Comparison of ENCODE assay signal across 18 cellular contexts in genomic region chr21:45931397-45931969, GRCh38.
"Had no signal": no experiment of that assay in that cellular context is flagged by ENCODE, and none has a peak within 500 bp of the region (broad histone marks: within the 10 kb centered on the region; RNA-seq: fewer than 3 reads in every experiment).

No MANE protein-coding gene starts in this region.

- H3K36me3 Mint-ChIP-seq: activated naive CD8-positive, alpha-beta T cell; mesothelial cell of epicardium had no signal

- H3K9me3 Mint-ChIP-seq: activated T-helper 2 cell treated with anti-CD3 and anti-CD28 coated beads, Interferon-gamma antibody, Interleukin-2, Interleukin-4, amounts not matched to agents 10 μg/mL and 5 μg/mL and 100 μg/mL, durations not matched to agents 14 hours and 24 hours and 36 hours; central memory CD8-positive, alpha-beta T cell; endodermal cell; mesothelial cell of epicardium; nephron progenitor cell had no signal

- ATAC-seq: activated CD4-positive, CD25-positive, alpha-beta regulatory T cell treated with anti-CD3 and anti-CD28 coated beads, Interleukin-2, amount 50 U/mL, for 24 hours; esophagus mucosa; pancreas had no signal

- H3K27ac Mint-ChIP-seq: activated naive CD8-positive, alpha-beta T cell; activated T-helper 2 cell treated with anti-CD3 and anti-CD28 coated beads, Interferon-gamma antibody, Interleukin-2, Interleukin-4, amounts not matched to agents 10 μg/mL and 5 μg/mL and 100 μg/mL, durations not matched to agents 14 hours and 24 hours and 36 hours; dendritic cell treated with granulocyte-macrophage colony-stimulating factor and Interleukin-4, amounts not matched to agents 40 ng/mL and 50 ng/mL, for 4 days; endodermal cell; mesothelial cell of epicardium; naive B cell; nephron progenitor cell had no signal

- H3K4me3 Mint-ChIP-seq: activated naive CD8-positive, alpha-beta T cell; central memory CD8-positive, alpha-beta T cell; dendritic cell treated with granulocyte-macrophage colony-stimulating factor and Interleukin-4, amounts not matched to agents 40 ng/mL and 50 ng/mL, for 4 days; endodermal cell; mesothelial cell of epicardium; naive B cell; nephron progenitor cell had no signal

- H3K27me3 Mint-ChIP-seq: activated naive CD8-positive, alpha-beta T cell; central memory CD8-positive, alpha-beta T cell; naive B cell had no signal

- DNase-seq: activated CD8-positive, alpha-beta memory T cell treated with anti-CD3 and anti-CD28 coated beads, Interleukin-2, amount 50 U/mL, for 48 hours; anterior cingulate cortex; endodermal cell; foreskin fibroblast; hippocampal formation; naive B cell; nephron progenitor cell; pancreas; retina; stimulated activated naive CD4-positive, alpha-beta T cell treated with Interleukin-2 at 50 U/mL for 16 hours; WERI-Rb-1 had no signal

- H3K4me1 Mint-ChIP-seq: central memory CD8-positive, alpha-beta T cell; endodermal cell; naive B cell had no signal
